In the genomic region with DNA sequence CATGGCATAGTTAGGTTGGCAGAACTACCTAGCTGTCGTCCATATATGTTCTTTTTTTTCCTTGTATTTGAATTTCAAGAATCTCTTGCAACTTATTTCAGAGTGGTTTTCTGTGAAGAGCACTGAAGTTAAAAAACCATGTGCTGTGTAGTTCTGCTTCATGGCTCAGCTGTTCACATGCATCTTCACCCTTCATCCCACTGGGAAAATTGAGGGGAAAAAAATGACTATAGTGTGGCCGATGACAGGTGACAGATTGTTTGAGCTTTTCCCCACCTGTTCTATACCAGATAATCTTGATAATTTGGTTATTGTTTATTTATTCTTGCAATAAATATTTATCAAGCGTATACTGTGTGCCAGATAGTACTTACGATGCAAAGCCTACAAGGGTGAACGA, we compare ENCODE assay signal across 23 cellular contexts.
DNase-seq lines count a peak whose midpoint lies in the region; FAIRE-seq and TF ChIP-seq lines count a peak whose summit lies in the region.
"Had no signal": no experiment of that assay in that cellular context is flagged by ENCODE, and none has a peak within 500 bp of the region (broad histone marks: within the 10 kb centered on the region; RNA-seq: fewer than 3 reads in every experiment).

No MANE protein-coding gene starts in this region.

- peak overlapping the region; percentile 99 for H3K27ac ChIP-seq in OCI-LY1 (ENCODE audit: low read depth, low read length, poor library complexity, severe bottlenecking)
- no peak overlapping the region for H3K27ac ChIP-seq in astrocyte (ENCODE audit: low read depth, low read length)
- peak overlapping the region; percentile 76 to 90 for H3K27ac ChIP-seq in uterus
- H3K27ac ChIP-seq: testis had no signal

- intact Hi-C loops in uterus (cut with DNase I; ENCODE audit: low total_unique reads) = no loop called here

- H3K27me3 Mint-ChIP-seq in astrocyte (ENCODE audit: low read depth, unreplicated experiment) (no peaks in the 10 kb centered on the region), mesothelial cell of epicardium (ENCODE audit: low read depth) (no peaks in the 10 kb centered on the region)
- H3K27me3 Mint-ChIP-seq in activated T-cell treated with anti-CD3 and anti-CD28 coated beads, Interleukin-2, amount 50 U/mL, for 24 hours = no peaks in the 10 kb centered on the region
- H3K27me3 Mint-ChIP-seq: activated CD4-positive, alpha-beta T cell treated with anti-CD3 and anti-CD28 coated beads, Interleukin-2, amount 10 ng/mL, durations not matched to agents 24 days and 14 days had no signal

- no peak for DNase-seq in astrocyte (ENCODE audit: low read depth)
- no peak for DNase-seq in mesothelial cell of epicardium (ENCODE audit: low spot score in 2 of 2, unreplicated experiment in 2 of 2)
- no peak for DNase-seq in uterus
- no peak for DNase-seq in NCI-H187 treated with DMSO at 0.1 percent for 48 hours (lab: John Stamatoyannopoulos, UW)
- no peak for DNase-seq in 8988T
- DNase-seq in activated T-cell treated with anti-CD3 and anti-CD28 coated beads, Interleukin-2, amount 50 U/mL, for 24 hours = no peak
- DNase-seq: activated CD4-positive, alpha-beta T cell treated with anti-CD3 and anti-CD28 coated beads, Interleukin-2, amount 10 ng/mL, durations not matched to agents 24 days and 14 days; activated CD8-positive, alpha-beta memory T cell treated with anti-CD3 and anti-CD28 coated beads, Interleukin-2, amount 10 ng/mL, durations not matched to agents 7 days and 5 days; AML-193; DMS53; endodermal cell; GF-D8; HCEC 1CT; head of caudate nucleus; left ventricle myocardium inferior; OCI-M1; stimulated activated CD4-positive, alpha-beta T cell treated with anti-CD3 and anti-CD28 coated beads, Interleukin-1b, Interleukin-23, amount 100 ng/mL, for 48 hours; testis had no signal

- peak overlapping the region; percentile 45; the same call in 1 of the 2 replicates for H3K4me2 ChIP-seq in OCI-LY1 (ENCODE audit: low read length)
- H3K4me2 ChIP-seq in astrocyte (ENCODE audit: low read length) = no peak overlapping the region

- H3K9me3 Mint-ChIP-seq in astrocyte (ENCODE audit: unreplicated experiment) (peaks cover 1% of the 10 kb centered on the region), mesothelial cell of epicardium (no peaks in the 10 kb centered on the region)
- H3K9me3 Mint-ChIP-seq in activated T-cell treated with anti-CD3 and anti-CD28 coated beads, Interleukin-2, amount 50 U/mL, for 24 hours = no peaks in the 10 kb centered on the region
- H3K9me3 Mint-ChIP-seq: activated CD4-positive, alpha-beta T cell treated with anti-CD3 and anti-CD28 coated beads, Interleukin-2, amount 10 ng/mL, durations not matched to agents 24 days and 14 days; activated T-helper 2 cell treated with anti-CD3 and anti-CD28 coated beads, Interferon-gamma antibody, Interleukin-2, Interleukin-4, amounts not matched to agents 10 μg/mL and 5 μg/mL and 100 μg/mL, durations not matched to agents 14 hours and 24 hours and 36 hours; endodermal cell; T-helper 1 cell treated with Interleukin-12 subunit alpha and Interleukin-12 subunit beta and Interleukin-4 antibody, amounts not matched to agents 30 μg/mL and 1 μg/mL, for 36 hours had no signal

- H3K4me1 Mint-ChIP-seq in astrocyte (ENCODE audit: low read depth, unreplicated experiment) (peaks cover 87% of the 10 kb centered on the region), mesothelial cell of epicardium (peaks cover 73% of the 10 kb centered on the region)
- H3K4me1 Mint-ChIP-seq in activated T-cell treated with anti-CD3 and anti-CD28 coated beads, Interleukin-2, amount 50 U/mL, for 24 hours (ENCODE audit: low read depth) = peaks cover 36% of the 10 kb centered on the region

- peak overlapping the region; percentile 64; the same call in 1 of the 2 replicates for H3K9ac ChIP-seq in OCI-LY1 (ENCODE audit: low read length)
- H3K9ac ChIP-seq in astrocyte (ENCODE audit: low read length) = no peak overlapping the region

- H3K4me1 ChIP-seq in OCI-LY1 (ENCODE audit: insufficient read depth, low read length, severe bottlenecking) (peaks cover 100% of the 10 kb centered on the region), astrocyte (ENCODE audit: insufficient read depth, low read length) (peaks cover 51% of the 10 kb centered on the region), uterus (peaks cover 5 to 15% of the 10 kb centered on the region in 2 donors)

- H3K27me3 ChIP-seq in OCI-LY1 (ENCODE audit: insufficient read depth, low read length) (no peaks in the 10 kb centered on the region), astrocyte (ENCODE audit: insufficient read depth, low read length) (no peaks in the 10 kb centered on the region), uterus (no peaks in the 10 kb centered on the region)
- H3K27me3 ChIP-seq: SJSA1, testis had no signal

- H3K4me3 ChIP-seq in OCI-LY1 (ENCODE audit: low read depth, low read length, poor library complexity, severe bottlenecking) (no peak overlapping the region), astrocyte (ENCODE audit: insufficient read depth, low read depth, low read length) (no peak overlapping the region), uterus (no peak overlapping the region)
- H3K4me3 ChIP-seq: coronary artery, left ventricle myocardium inferior, SJSA1, testis had no signal

- TF ChIP-seq CTCF in OCI-LY1 (IDR thresholded peaks at IDR 0.05; ENCODE audit: low read length) (no peak), astrocyte (IDR thresholded peaks at IDR 0.05; ENCODE audit: insufficient read depth, low read depth, low read length) (no peak), mesothelial cell of epicardium (IDR thresholded peaks at IDR 0.05; ENCODE audit: unreplicated experiment) (no peak), uterus (IDR thresholded peaks at IDR 0.05) (no peak)

- H3K79me2 ChIP-seq in OCI-LY1 (ENCODE audit: insufficient read depth, low read length) (no peaks in the 10 kb centered on the region), astrocyte (ENCODE audit: insufficient read depth, low read length) (peaks cover 5% of the 10 kb centered on the region)

- no peaks in the 10 kb centered on the region for H3K9me2 ChIP-seq in OCI-LY1 (ENCODE audit: low read depth, low read length)

- H3K4me3 Mint-ChIP-seq in astrocyte (ENCODE audit: unreplicated experiment) (no peak overlapping the region), mesothelial cell of epicardium (no peak overlapping the region)
- no peak overlapping the region for H3K4me3 Mint-ChIP-seq in activated T-cell treated with anti-CD3 and anti-CD28 coated beads, Interleukin-2, amount 50 U/mL, for 24 hours
- H3K4me3 Mint-ChIP-seq: activated CD4-positive, alpha-beta T cell treated with anti-CD3 and anti-CD28 coated beads, Interleukin-2, amount 10 ng/mL, durations not matched to agents 24 days and 14 days; activated CD8-positive, alpha-beta memory T cell treated with anti-CD3 and anti-CD28 coated beads, Interleukin-2, amount 10 ng/mL, durations not matched to agents 7 days and 5 days; endodermal cell; T-helper 1 cell treated with Interleukin-12 subunit alpha and Interleukin-12 subunit beta and Interleukin-4 antibody, amounts not matched to agents 30 μg/mL and 1 μg/mL, for 36 hours had no signal

- H4K20me1 ChIP-seq in OCI-LY1 (ENCODE audit: insufficient read depth, low read length) = no peaks in the 10 kb centered on the region
- H4K20me1 ChIP-seq in astrocyte (ENCODE audit: insufficient read depth, low read length) = no peaks in the 10 kb centered on the region

- peaks cover 9% of the 10 kb centered on the region for H3K36me3 Mint-ChIP-seq in astrocyte (ENCODE audit: low read depth, unreplicated experiment)
- peaks cover 2% of the 10 kb centered on the region for H3K36me3 Mint-ChIP-seq in mesothelial cell of epicardium
- H3K36me3 Mint-ChIP-seq in activated T-cell treated with anti-CD3 and anti-CD28 coated beads, Interleukin-2, amount 50 U/mL, for 24 hours (ENCODE audit: low read depth) = peaks cover 72% of the 10 kb centered on the region

- no peak for TF ChIP-seq POLR2A in uterus (IDR thresholded peaks at IDR 0.05)

- peaks cover 9% of the 10 kb centered on the region; the same call in 1 of the 2 replicates for H3K36me3 ChIP-seq in OCI-LY1 (ENCODE audit: insufficient read depth, low read length)
- H3K36me3 ChIP-seq in astrocyte (ENCODE audit: insufficient read depth, low read length) = no peaks in the 10 kb centered on the region
- no peaks in the 10 kb centered on the region for H3K36me3 ChIP-seq in uterus

- FAIRE-seq in astrocyte (lab: Jason Lieb, UNC) = no peak

- H2AFZ ChIP-seq in OCI-LY1 (ENCODE audit: low read length) (no peak overlapping the region), astrocyte (ENCODE audit: low read depth, low read length) (no peak overlapping the region)

- no peaks in the 10 kb centered on the region for H3F3A ChIP-seq in OCI-LY1 (ENCODE audit: insufficient read depth, low read length)

- H3K9me3 ChIP-seq in OCI-LY1 (ENCODE audit: low read length) (no peaks in the 10 kb centered on the region), astrocyte (ENCODE audit: insufficient read depth, low read depth, low read length) (no peaks in the 10 kb centered on the region), uterus (no peaks in the 10 kb centered on the region)
- H3K9me3 ChIP-seq: left ventricle myocardium inferior, SJSA1, testis had no signal

- peak overlapping the region; percentile 79 for H3K27ac Mint-ChIP-seq in astrocyte (ENCODE audit: unreplicated experiment)
- peak overlapping the region; percentile 60 for H3K27ac Mint-ChIP-seq in mesothelial cell of epicardium
- H3K27ac Mint-ChIP-seq in activated T-cell treated with anti-CD3 and anti-CD28 coated beads, Interleukin-2, amount 50 U/mL, for 24 hours = no peak overlapping the region
- H3K27ac Mint-ChIP-seq: activated CD4-positive, alpha-beta T cell treated with anti-CD3 and anti-CD28 coated beads, Interleukin-2, amount 10 ng/mL, durations not matched to agents 24 days and 14 days; activated T-helper 2 cell treated with anti-CD3 and anti-CD28 coated beads, Interferon-gamma antibody, Interleukin-2, Interleukin-4, amounts not matched to agents 10 μg/mL and 5 μg/mL and 100 μg/mL, durations not matched to agents 14 hours and 24 hours and 36 hours; endodermal cell; T-helper 1 cell treated with Interleukin-12 subunit alpha and Interleukin-12 subunit beta and Interleukin-4 antibody, amounts not matched to agents 30 μg/mL and 1 μg/mL, for 36 hours had no signal
